In the genomic region with DNA sequence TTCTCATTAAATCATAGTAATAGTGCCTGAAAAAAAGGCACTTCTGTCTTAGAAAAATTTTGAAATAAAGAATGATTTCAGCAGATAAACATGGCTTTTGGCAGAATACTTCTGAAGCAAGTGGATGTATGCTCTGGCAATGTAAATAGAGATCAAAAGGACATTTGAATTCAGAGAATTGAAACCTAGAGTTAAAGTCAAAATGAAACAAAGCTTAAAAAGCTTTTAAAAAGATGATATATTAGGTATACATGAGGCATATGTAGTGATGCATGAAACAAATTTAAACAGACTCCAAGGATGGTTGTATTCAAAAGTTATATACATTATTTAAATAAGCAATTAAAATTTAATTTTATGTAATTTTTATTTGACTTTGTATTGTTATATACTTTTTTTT, we compare ENCODE assay signal across 15 cellular contexts.
DNase-seq lines count a peak whose midpoint lies in the region; ATAC-seq and TF ChIP-seq lines count a peak whose summit lies in the region.
"Had no signal": no experiment of that assay in that cellular context is flagged by ENCODE, and none has a peak within 500 bp of the region (broad histone marks: within the 10 kb centered on the region; RNA-seq: fewer than 3 reads in every experiment).

No MANE protein-coding gene starts in this region.

- DNase-seq in GM13977 (ENCODE audit: low spot score) (peak; percentile 31), islet precursor cell (no peak), HuH-7.5 (ENCODE audit: low spot score) (no peak), NCI-H1930 (lab: John Stamatoyannopoulos, UW) (no peak), UCSD-AML1 (lab: John Stamatoyannopoulos, UW; ENCODE audit: unreplicated experiment) (no peak)
- DNase-seq: activated naive CD8-positive, alpha-beta T cell treated with anti-CD3 and anti-CD28 coated beads, Interleukin-2, amount 50 U/mL, for 24 hours; activated T-cell treated with anti-CD3 and anti-CD28 coated beads, Interleukin-2, amount 50 U/mL, for 1 hour; H9; NCI-H146; upper lobe of right lung had no signal

- in situ Hi-C loops in GM13977 (cut with MboI; ENCODE audit: low pct_unique_long_range_greater_than_20kb, low sequenced_read_pairs, unreplicated experiment): no loop called here

- ATAC-seq in GM19438 (IDR thresholded peaks at IDR 0.05; ENCODE audit: low read depth, unreplicated experiment) (peak; percentile 67), HG02678 (IDR thresholded peaks at IDR 0.05; ENCODE audit: unreplicated experiment) (peak; percentile 96), HG03196 (IDR thresholded peaks at IDR 0.05; ENCODE audit: unreplicated experiment) (peak; percentile 85)
- ATAC-seq: A549; activated naive CD8-positive, alpha-beta T cell treated with anti-CD3 and anti-CD28 coated beads, Interleukin-2, amount 50 U/mL, for 24 hours; K562; upper lobe of right lung had no signal

- TF ChIP-seq CTCF in GM13977 (IDR thresholded peaks at IDR 0.05; ENCODE audit: extremely low read depth, insufficient read depth, missing control alignments): no peak
